Comparison of ENCODE assay signal across 8 cellular contexts in the genomic region with DNA sequence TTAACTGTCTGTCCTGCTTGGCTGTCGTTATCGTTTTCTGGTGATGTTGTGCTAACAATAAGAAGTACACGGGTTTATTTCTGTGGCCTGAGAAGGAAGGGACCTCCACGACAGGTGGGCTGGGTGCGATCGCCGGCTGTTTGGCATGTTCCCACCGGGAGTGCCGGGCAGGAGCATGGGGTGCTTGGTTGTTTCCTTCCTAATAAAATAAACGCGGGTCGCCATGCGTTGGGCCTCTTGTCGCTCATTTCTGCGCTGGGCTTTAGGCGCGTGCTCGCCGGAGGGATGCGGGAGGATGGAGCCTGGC. TPM values are rescaled to one million over a fixed set of nuclear protein-coding genes. Genes with fewer than 3 reads are reported as not detected.
DNase-seq lines count a peak whose midpoint lies in the region; ATAC-seq and TF ChIP-seq lines count a peak whose summit lies in the region.

No MANE protein-coding gene starts in this region.

- no peaks in the 10 kb centered on the region for H4K20me1 ChIP-seq in MM.1S (ENCODE audit: insufficient read depth, low read length)

- no peaks in the 10 kb centered on the region for H3F3A ChIP-seq in MM.1S (ENCODE audit: insufficient read depth, low read length)

- DNase-seq in CD8-positive, alpha-beta memory T cell: no peak
- DNase-seq in MM.1S: no peak
- no peak for DNase-seq in LoVo (ENCODE audit: low spot score)
- no peak for DNase-seq in effector CD4-positive, alpha-beta T cell

- H3K4me3 ChIP-seq in CD8-positive, alpha-beta memory T cell (ENCODE audit: low read length): peak overlapping the region; percentile 45
- H3K4me3 ChIP-seq in MM.1S (ENCODE audit: low read length) (0 out of 2 replicates have a peak overlapping the region, but pooled peaks have one; percentile 10), duodenal mucosa (ENCODE audit: low read depth in 1 of 2, low read length in 2 of 2) (peak overlapping the region; percentile 50 to 54), neutrophil (ENCODE audit: low read depth in 1 of 2, low read length in 1 of 2) (peak overlapping the region; percentile 59 to 62)

- no peaks in the 10 kb centered on the region for H3K9me3 Mint-ChIP-seq in CD8-positive, alpha-beta memory T cell

- CTCF ChIA-PET in CD8-positive, alpha-beta memory T cell (lab: Charles Lee): no interaction called here

- H2AFZ ChIP-seq in MM.1S (ENCODE audit: low read length): no peak overlapping the region

- H3K9ac ChIP-seq in MM.1S (ENCODE audit: low read length): no peak overlapping the region
- H3K9ac ChIP-seq in duodenal mucosa (ENCODE audit: low read depth in 1 of 2, low read length in 2 of 2): peak overlapping the region; percentile 18 to 33

- no peaks in the 10 kb centered on the region for H3K36me3 ChIP-seq in CD8-positive, alpha-beta memory T cell (ENCODE audit: insufficient read depth, low read length)
- H3K36me3 ChIP-seq in MM.1S (replicated peaks; ENCODE audit: insufficient read depth, low read length): no peaks in the 10 kb centered on the region
- H3K36me3 ChIP-seq in duodenal mucosa (ENCODE audit: control insufficient read depth in 1 of 2, insufficient read depth in 2 of 2, low read length in 2 of 2): peaks cover 12 to 40% of the 10 kb centered on the region in 2 donors
- H3K36me3 ChIP-seq in neutrophil: peaks cover 63% of the 10 kb centered on the region

- TF ChIP-seq CTCF in MM.1S (IDR thresholded peaks at IDR 0.05; ENCODE audit: low read length): no peak
- TF ChIP-seq CTCF in neutrophil (IDR thresholded peaks at IDR 0.05): no peak

- peaks cover 33% of the 10 kb centered on the region for H3K79me2 ChIP-seq in MM.1S (ENCODE audit: low read length)

- H3K27ac Mint-ChIP-seq in CD8-positive, alpha-beta memory T cell: peak overlapping the region; percentile 82 to 98 (median 90)

- H3K27me3 ChIP-seq in CD8-positive, alpha-beta memory T cell (ENCODE audit: insufficient read depth, low read length, poor library complexity, severe bottlenecking): no peaks in the 10 kb centered on the region
- H3K27me3 ChIP-seq in MM.1S (replicated peaks; ENCODE audit: insufficient read depth, low read length): no peaks in the 10 kb centered on the region
- no peaks in the 10 kb centered on the region for H3K27me3 ChIP-seq in duodenal mucosa (ENCODE audit: control insufficient read depth in 1 of 2, insufficient read depth in 2 of 2, low read length in 2 of 2)
- H3K27me3 ChIP-seq in neutrophil: no peaks in the 10 kb centered on the region

- H3K9me2 ChIP-seq in MM.1S (replicated peaks; ENCODE audit: insufficient read depth, low read length): no peaks in the 10 kb centered on the region

- H3K36me3 Mint-ChIP-seq in CD8-positive, alpha-beta memory T cell: peaks cover 0 to 63% (median 0%) of the 10 kb centered on the region in 3 donors

- H3K4me1 Mint-ChIP-seq in CD8-positive, alpha-beta memory T cell: peaks cover 12 to 30% (median 15%) of the 10 kb centered on the region in 3 donors

- ATAC-seq in GM18520 (IDR thresholded peaks at IDR 0.05; ENCODE audit: unreplicated experiment) (no peak), HG03521 (IDR thresholded peaks at IDR 0.05; ENCODE audit: unreplicated experiment) (no peak)

- 0 out of 2 replicates have a peak overlapping the region, but pooled peaks have one; percentile 29 for H3K4me2 ChIP-seq in MM.1S (ENCODE audit: low read depth, low read length)

- H3K4me3 Mint-ChIP-seq in CD8-positive, alpha-beta memory T cell: peak overlapping the region; percentile 71 to 90 (median 78)

- H3K27me3 Mint-ChIP-seq in CD8-positive, alpha-beta memory T cell: peaks cover 0 to 16% of the 10 kb centered on the region in 2 donors

- H3K27ac ChIP-seq in CD8-positive, alpha-beta memory T cell (ENCODE audit: low read depth, low read length): no peak overlapping the region
- H3K27ac ChIP-seq in MM.1S (ENCODE audit: low read length) (no peak overlapping the region), duodenal mucosa (ENCODE audit: low read depth, low read length) (no peak overlapping the region), neutrophil (peak overlapping the region; percentile 93)

- POLR2A ChIA-PET in CD8-positive, alpha-beta memory T cell (lab: Charles Lee): no interaction called here

- no peaks in the 10 kb centered on the region for H3K9me3 ChIP-seq in CD8-positive, alpha-beta memory T cell (ENCODE audit: low read length)
- H3K9me3 ChIP-seq in MM.1S (replicated peaks; ENCODE audit: insufficient read depth, low read length) (no peaks in the 10 kb centered on the region), duodenal mucosa (ENCODE audit: control insufficient read depth in 1 of 2, low read length in 2 of 2) (no peaks in the 10 kb centered on the region), neutrophil (no peaks in the 10 kb centered on the region)

- H3K4me1 ChIP-seq in CD8-positive, alpha-beta memory T cell (ENCODE audit: insufficient read depth, low read length): peaks cover 17% of the 10 kb centered on the region
- H3K4me1 ChIP-seq in MM.1S (ENCODE audit: low read length): 0 out of 2 replicates have a peak, but pooled peaks cover 7% of the 10 kb centered on the region
- peaks cover 9 to 15% of the 10 kb centered on the region in 2 donors for H3K4me1 ChIP-seq in duodenal mucosa (ENCODE audit: control insufficient read depth in 1 of 2, insufficient read depth in 2 of 2, low read length in 2 of 2)
- H3K4me1 ChIP-seq in neutrophil (ENCODE audit: control insufficient read depth in 1 of 2, insufficient read depth in 1 of 2, low read depth in 1 of 2, low read length in 1 of 2): peaks cover 17 to 32% of the 10 kb centered on the region in 2 experiments

RNA-seq across cellular contexts. Expression of gene GDI1, which starts 0.7 kb away (rescaled TPM):
- total RNA-seq in CD8-positive, alpha-beta memory T cell: 100 to 1,000 TPM; 107 to 113 TPM
- 49.1 TPM for polyA plus RNA-seq in CD8-positive, alpha-beta memory T cell

RNA-seq across cellular contexts. Expression of gene FAM50A, which starts 7.7 kb away (rescaled TPM):
- 10 to 100 TPM; 79.5 to 81.3 TPM for total RNA-seq in CD8-positive, alpha-beta memory T cell
- polyA plus RNA-seq in CD8-positive, alpha-beta memory T cell: 59.6 TPM

RNA-seq across cellular contexts. Expression of gene ATP6AP1, which starts 7.8 kb away (rescaled TPM):
- total RNA-seq in CD8-positive, alpha-beta memory T cell: 10 to 100 TPM; 43.0 to 43.2 TPM
- 129 TPM for polyA plus RNA-seq in CD8-positive, alpha-beta memory T cell

RNA-seq across cellular contexts. Expression of gene PLXNA3, which starts 21.8 kb away (rescaled TPM):
- total RNA-seq in CD8-positive, alpha-beta memory T cell: 10 to 100 TPM; 34.1 to 39.2 TPM
- polyA plus RNA-seq in CD8-positive, alpha-beta memory T cell: 0.79 TPM

RNA-seq across cellular contexts. Expression of gene TAFAZZIN, which starts 24.9 kb away (rescaled TPM):
- total RNA-seq in CD8-positive, alpha-beta memory T cell: 10 to 100 TPM; 51.9 to 52.3 TPM
- 41.4 TPM for polyA plus RNA-seq in CD8-positive, alpha-beta memory T cell

Comparison
In these comparisons a context has a peak if more than half of its experiments do, and no peak if none do; other contexts are left out.
1. H3K4me3 ChIP-seq: peak in every context shown above with its lines; median percentile 60 in neutrophil; 52 in duodenal mucosa; 45 in CD8-positive, alpha-beta memory T cell; 10 in MM.1S.